9 cellular contexts compared by ENCODE assay signal in genomic region chr1:156106624-156107488, GRCh38. TPM values are rescaled to one million over a fixed set of nuclear protein-coding genes. Genes with fewer than 3 reads are reported as not detected.
DNase-seq lines count a peak whose midpoint lies in the region; ATAC-seq lines count a peak whose summit lies in the region.
"Had no signal": no experiment of that assay in that cellular context is flagged by ENCODE, and none has a peak within 500 bp of the region (broad histone marks: within the 10 kb centered on the region; RNA-seq: fewer than 3 reads in every experiment).

No MANE protein-coding gene starts in this region.

- DNase-seq in NT2/D1 (ENCODE audit: low read depth, low spot score) (no peak), dedifferentiated amniotic fluid mesenchymal stem cell (ENCODE audit: extremely low spot score) (peak; percentile 54), 8988T (no peak), dermis blood vessel endothelial cell (no peak)

- H3K4me3 ChIP-seq in NT2/D1 (ENCODE audit: insufficient read length, low read depth) (peak overlapping the region; percentile 17), mucosa of rectum (ENCODE audit: low read length in 2 of 2) (peak overlapping the region in 1 of 2 donors; percentile 57)

- H3K9ac ChIP-seq in NT2/D1 (ENCODE audit: insufficient read length, low read depth) (peak overlapping the region; percentile 82), mucosa of rectum (ENCODE audit: low read depth in 1 of 2, low read length in 2 of 2) (peak overlapping the region; percentile 56 to 77)

- H3K4me1 ChIP-seq in NT2/D1 (ENCODE audit: insufficient read depth, insufficient read length), result peaks cover 47% of the 10 kb centered on the region
- peaks cover 42 to 47% of the 10 kb centered on the region in 2 donors for H3K4me1 ChIP-seq in mucosa of rectum (ENCODE audit: control insufficient read depth in 2 of 2, insufficient read depth in 2 of 2, low read length in 2 of 2)

- H3K27ac ChIP-seq in mucosa of rectum (ENCODE audit: low read depth in 2 of 2, low read length in 2 of 2), result peak overlapping the region; percentile 96 to 98

- H3K27me3 ChIP-seq in NT2/D1 (ENCODE audit: insufficient read depth, insufficient read length), result no peaks in the 10 kb centered on the region
- H3K27me3 ChIP-seq in mucosa of rectum (ENCODE audit: control insufficient read depth in 2 of 2, insufficient read depth in 2 of 2, low read length in 2 of 2), result no peaks in the 10 kb centered on the region

- no peaks in the 10 kb centered on the region for H3K9me3 ChIP-seq in NT2/D1 (ENCODE audit: insufficient read depth, low read length)
- no peaks in the 10 kb centered on the region for H3K9me3 ChIP-seq in mucosa of rectum (ENCODE audit: control insufficient read depth in 2 of 2, low read length in 2 of 2)

- ATAC-seq in GM18517 (IDR thresholded peaks at IDR 0.05; ENCODE audit: unreplicated experiment) (peak; percentile 8), HG02884 (IDR thresholded peaks at IDR 0.05; ENCODE audit: unreplicated experiment) (no peak), GM21737 (IDR thresholded peaks at IDR 0.05; ENCODE audit: unreplicated experiment) (no peak)

- peaks cover 29% of the 10 kb centered on the region for H3K36me3 ChIP-seq in NT2/D1 (ENCODE audit: insufficient read depth, insufficient read length, low read length)
- H3K36me3 ChIP-seq in mucosa of rectum (ENCODE audit: control insufficient read depth in 2 of 2, insufficient read depth in 2 of 2, low read length in 2 of 2), result no peaks in the 10 kb centered on the region

RNA-seq across cellular contexts. Expression of gene LMNA, which starts 7.7 kb away (rescaled TPM):
- 502 and 945 TPM in 2 replicates for total RNA-seq in dermis blood vessel endothelial cell

RNA-seq across cellular contexts. Expression of gene MEX3A, which starts 24.6 kb away (rescaled TPM):
- total RNA-seq in dermis blood vessel endothelial cell, result 4.8 and 8.8 TPM in 2 replicates

RNA-seq across cellular contexts. Expression of gene RAB25, which starts 45.9 kb away (rescaled TPM):
- not detected in 2 replicates for total RNA-seq in dermis blood vessel endothelial cell
- total RNA-seq: T-helper 2 cell treated with Interferon-gamma antibody and Interleukin-4, amounts not matched to agents 100 ng/mL and 5 ng/mL, for 36 hours had no signal

RNA-seq across cellular contexts. Expression of gene SEMA4A, which starts 46.5 kb away (rescaled TPM):
- 0.68 and 0.74 TPM in 2 replicates for total RNA-seq in dermis blood vessel endothelial cell

RNA-seq across cellular contexts. Expression of gene LAMTOR2, which starts 52.3 kb away (rescaled TPM):
- total RNA-seq in dermis blood vessel endothelial cell, result 69.3 and 103 TPM in 2 replicates
